Comparison of ENCODE assay signal across 1 cellular context in genomic region chr3:187695434-187695833, GRCh38.
TF ChIP-seq lines count a peak whose summit lies in the region.

No MANE protein-coding gene starts in this region.

TF ChIP-seq in GM23338, 12 proteins besides CTCF, POLR2A, EP300 and RAD21 (continued from another document):
- no peak for TF ChIP-seq ZNF462 (CRISPR knock-in tag; IDR thresholded peaks at IDR 0.05)
